In the genomic region with DNA sequence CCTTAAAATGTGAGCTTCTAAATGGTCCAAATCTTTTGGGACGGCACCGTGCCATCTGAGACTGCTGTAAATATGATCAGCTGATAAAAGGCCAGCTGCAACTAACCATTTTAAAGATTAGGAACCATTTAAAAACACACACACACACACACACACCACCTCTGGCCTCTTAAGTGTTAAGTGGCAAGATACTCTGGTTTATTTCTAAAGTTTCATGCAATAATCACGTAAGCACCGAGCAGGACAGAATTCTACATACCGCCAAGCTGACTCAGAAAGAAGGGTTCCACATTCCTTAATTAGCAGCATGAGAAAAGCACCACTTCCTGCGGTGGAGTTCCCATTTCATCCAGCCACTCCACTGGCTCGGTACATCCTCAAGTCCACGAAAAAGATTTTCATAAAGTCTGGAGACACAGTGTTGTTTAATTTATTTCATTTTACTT, we compare ENCODE assay signal across 8 cellular contexts. TPM values are rescaled to one million over a fixed set of nuclear protein-coding genes. Genes with fewer than 3 reads are reported as not detected.
DNase-seq lines count a peak whose midpoint lies in the region; ATAC-seq and TF ChIP-seq lines count a peak whose summit lies in the region.

No MANE protein-coding gene starts in this region.

- H3K4me3 Mint-ChIP-seq in activated naive CD4-positive, alpha-beta T cell treated with anti-CD3 and anti-CD28 coated beads, Interleukin-2, amount 10 ng/mL, durations not matched to agents 7 days and 5 days: no peak overlapping the region

- no peaks in the 10 kb centered on the region for H3K27me3 Mint-ChIP-seq in activated naive CD4-positive, alpha-beta T cell treated with anti-CD3 and anti-CD28 coated beads, Interleukin-2, amount 10 ng/mL, durations not matched to agents 7 days and 5 days

- no peak for TF ChIP-seq CTCF in ascending aorta (IDR thresholded peaks at IDR 0.05)
- TF ChIP-seq CTCF in liver (IDR thresholded peaks at IDR 0.05; ENCODE audit: low read depth, low read length, missing input control): no peak
- TF ChIP-seq CTCF in GM13976 (IDR thresholded peaks at IDR 0.05; ENCODE audit: borderline replicate concordance, control extremely low read depth, extremely low read depth, insufficient read depth, missing control alignments): no peak

- H3K36me3 Mint-ChIP-seq in activated naive CD4-positive, alpha-beta T cell treated with anti-CD3 and anti-CD28 coated beads, Interleukin-2, amount 10 ng/mL, durations not matched to agents 7 days and 5 days: peaks cover 16% of the 10 kb centered on the region
- peaks cover 9 to 13% of the 10 kb centered on the region in 2 donors for H3K36me3 Mint-ChIP-seq in activated naive CD4-positive, alpha-beta T cell treated with anti-CD3 and anti-CD28 coated beads, Interleukin-2, amount 50 U/mL, for 72 hours

- peaks cover 46% of the 10 kb centered on the region for H3K4me1 Mint-ChIP-seq in activated naive CD4-positive, alpha-beta T cell treated with anti-CD3 and anti-CD28 coated beads, Interleukin-2, amount 10 ng/mL, durations not matched to agents 7 days and 5 days

- H3K4me1 ChIP-seq in ascending aorta: peaks cover 0 to 13% of the 10 kb centered on the region in 2 donors
- peaks cover 0 to 3% (median 0%) of the 10 kb centered on the region in 4 donors for H3K4me1 ChIP-seq in liver (ENCODE audit: control insufficient read depth in 4 of 4, insufficient read depth in 4 of 4, low read length in 3 of 4)

- H3K27ac ChIP-seq in ascending aorta: peak overlapping the region; percentile 22 to 76
- peak overlapping the region in 1 of 2 donors; percentile 41 for H3K27ac ChIP-seq in liver (ENCODE audit: low read depth in 1 of 2, low read length in 2 of 2)

- H3K27me3 ChIP-seq in ascending aorta (no peaks in the 10 kb centered on the region), liver (ENCODE audit: control insufficient read depth in 4 of 4, insufficient read depth in 4 of 4, low read length in 3 of 4) (no peaks in the 10 kb centered on the region)

- no peaks in the 10 kb centered on the region for H3K9me3 ChIP-seq in ascending aorta
- H3K9me3 ChIP-seq in liver (ENCODE audit: control insufficient read depth in 4 of 4, low read length in 3 of 4): no peaks in the 10 kb centered on the region

- 63% methylated on average over 8 of the region's 8 CpGs for WGBS in liver

- intact Hi-C loops in ascending aorta (cut with DNase I): no loop called here

- CTCF ChIA-PET in activated naive CD4-positive, alpha-beta T cell treated with anti-CD3 and anti-CD28 coated beads, Interleukin-2, amount 10 ng/mL, durations not matched to agents 7 days and 5 days (lab: Charles Lee): interaction anchor here (1.0 to 4.8 kb wide), 4 partner anchors 10 to 235 kb away, joined by 3 to 33 read pairs (median 6); no protein-coding TSS in a partner anchor

- peak; percentile 18 to 25 for TF ChIP-seq RAD21 in liver (IDR thresholded peaks at IDR 0.05)

- no peak for ATAC-seq in activated naive CD4-positive, alpha-beta T cell treated with anti-CD3 and anti-CD28 coated beads, Interleukin-2, amount 50 U/mL, for 72 hours
- no peak for ATAC-seq in HG02938 (IDR thresholded peaks at IDR 0.05; ENCODE audit: unreplicated experiment)

- DNase-seq in activated naive CD4-positive, alpha-beta T cell treated with anti-CD3 and anti-CD28 coated beads, Interleukin-2, amount 10 ng/mL, durations not matched to agents 7 days and 5 days: no peak
- no peak for DNase-seq in activated naive CD4-positive, alpha-beta T cell treated with anti-CD3 and anti-CD28 coated beads, Interleukin-2, amount 50 U/mL, for 72 hours (ENCODE audit: low spot score in 2 of 2)
- DNase-seq in HuH-7.5 (ENCODE audit: low spot score): peak; percentile 40
- DNase-seq in ascending aorta (ENCODE audit: low spot score in 2 of 2): peak in 1 of 2 donors; percentile 75
- DNase-seq in retina: no peak
- no peak for DNase-seq in GM13976 (ENCODE audit: low spot score)

- H3K9me3 Mint-ChIP-seq in activated naive CD4-positive, alpha-beta T cell treated with anti-CD3 and anti-CD28 coated beads, Interleukin-2, amount 10 ng/mL, durations not matched to agents 7 days and 5 days: no peaks in the 10 kb centered on the region
- no peaks in the 10 kb centered on the region for H3K9me3 Mint-ChIP-seq in activated naive CD4-positive, alpha-beta T cell treated with anti-CD3 and anti-CD28 coated beads, Interleukin-2, amount 50 U/mL, for 72 hours

- in situ Hi-C loops in GM13976 (cut with MboI; ENCODE audit: low sequenced_read_pairs, unreplicated experiment): no loop called here

- peak overlapping the region; percentile 60 for H3K27ac Mint-ChIP-seq in activated naive CD4-positive, alpha-beta T cell treated with anti-CD3 and anti-CD28 coated beads, Interleukin-2, amount 10 ng/mL, durations not matched to agents 7 days and 5 days
- H3K27ac Mint-ChIP-seq in activated naive CD4-positive, alpha-beta T cell treated with anti-CD3 and anti-CD28 coated beads, Interleukin-2, amount 50 U/mL, for 72 hours: no peak overlapping the region

- no peak overlapping the region for H3K4me3 ChIP-seq in ascending aorta
- H3K4me3 ChIP-seq in liver (ENCODE audit: low read depth in 1 of 3, low read length in 3 of 3): no peak overlapping the region

- no peak overlapping the region for H3K9ac ChIP-seq in liver (ENCODE audit: low read depth in 1 of 2, low read length in 2 of 2)

- H3K36me3 ChIP-seq in ascending aorta (no peaks in the 10 kb centered on the region), liver (ENCODE audit: control insufficient read depth in 4 of 4, insufficient read depth in 3 of 4, low read depth in 1 of 4, low read length in 3 of 4) (no peaks in the 10 kb centered on the region)

TF ChIP-seq in liver, 16 proteins besides CTCF, POLR2A, EP300 and RAD21:
- TF ChIP-seq RXRA (IDR thresholded peaks at IDR 0.05) (no peak), EGR1 (IDR thresholded peaks at IDR 0.05; ENCODE audit: low read depth in 2 of 2) (no peak), TAF1 (conservative IDR thresholded peaks at IDR 0.05) (no peak), HNF4G (IDR thresholded peaks at IDR 0.05) (no peak), FOXA2 (IDR thresholded peaks at IDR 0.05) (no peak), FOXA1 (IDR thresholded peaks at IDR 0.05) (no peak), GABPA (IDR thresholded peaks at IDR 0.05 in 1 of 2, conservative IDR thresholded peaks at IDR 0.05 in 1 of 2) (no peak), JUND (IDR thresholded peaks at IDR 0.05) (peak; percentile 45 to 51), SP1 (IDR thresholded peaks at IDR 0.05) (peak; percentile 13), NR2F2 (IDR thresholded peaks at IDR 0.05) (peak; percentile 70), YY1 (IDR thresholded peaks at IDR 0.05) (peak; percentile 12), HNF4A (conservative IDR thresholded peaks at IDR 0.05) (no peak)
- TF ChIP-seq, protein P1, sequence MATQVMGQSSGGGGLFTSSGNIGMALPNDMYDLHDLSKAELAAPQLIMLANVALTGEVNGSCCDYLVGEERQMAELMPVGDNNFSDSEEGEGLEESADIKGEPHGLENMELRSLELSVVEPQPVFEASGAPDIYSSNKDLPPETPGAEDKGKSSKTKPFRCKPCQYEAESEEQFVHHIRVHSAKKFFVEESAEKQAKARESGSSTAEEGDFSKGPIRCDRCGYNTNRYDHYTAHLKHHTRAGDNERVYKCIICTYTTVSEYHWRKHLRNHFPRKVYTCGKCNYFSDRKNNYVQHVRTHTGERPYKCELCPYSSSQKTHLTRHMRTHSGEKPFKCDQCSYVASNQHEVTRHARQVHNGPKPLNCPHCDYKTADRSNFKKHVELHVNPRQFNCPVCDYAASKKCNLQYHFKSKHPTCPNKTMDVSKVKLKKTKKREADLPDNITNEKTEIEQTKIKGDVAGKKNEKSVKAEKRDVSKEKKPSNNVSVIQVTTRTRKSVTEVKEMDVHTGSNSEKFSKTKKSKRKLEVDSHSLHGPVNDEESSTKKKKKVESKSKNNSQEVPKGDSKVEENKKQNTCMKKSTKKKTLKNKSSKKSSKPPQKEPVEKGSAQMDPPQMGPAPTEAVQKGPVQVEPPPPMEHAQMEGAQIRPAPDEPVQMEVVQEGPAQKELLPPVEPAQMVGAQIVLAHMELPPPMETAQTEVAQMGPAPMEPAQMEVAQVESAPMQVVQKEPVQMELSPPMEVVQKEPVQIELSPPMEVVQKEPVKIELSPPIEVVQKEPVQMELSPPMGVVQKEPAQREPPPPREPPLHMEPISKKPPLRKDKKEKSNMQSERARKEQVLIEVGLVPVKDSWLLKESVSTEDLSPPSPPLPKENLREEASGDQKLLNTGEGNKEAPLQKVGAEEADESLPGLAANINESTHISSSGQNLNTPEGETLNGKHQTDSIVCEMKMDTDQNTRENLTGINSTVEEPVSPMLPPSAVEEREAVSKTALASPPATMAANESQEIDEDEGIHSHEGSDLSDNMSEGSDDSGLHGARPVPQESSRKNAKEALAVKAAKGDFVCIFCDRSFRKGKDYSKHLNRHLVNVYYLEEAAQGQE (IDR thresholded peaks at IDR 0.05): peak; percentile 33
- TF ChIP-seq, protein P2, sequence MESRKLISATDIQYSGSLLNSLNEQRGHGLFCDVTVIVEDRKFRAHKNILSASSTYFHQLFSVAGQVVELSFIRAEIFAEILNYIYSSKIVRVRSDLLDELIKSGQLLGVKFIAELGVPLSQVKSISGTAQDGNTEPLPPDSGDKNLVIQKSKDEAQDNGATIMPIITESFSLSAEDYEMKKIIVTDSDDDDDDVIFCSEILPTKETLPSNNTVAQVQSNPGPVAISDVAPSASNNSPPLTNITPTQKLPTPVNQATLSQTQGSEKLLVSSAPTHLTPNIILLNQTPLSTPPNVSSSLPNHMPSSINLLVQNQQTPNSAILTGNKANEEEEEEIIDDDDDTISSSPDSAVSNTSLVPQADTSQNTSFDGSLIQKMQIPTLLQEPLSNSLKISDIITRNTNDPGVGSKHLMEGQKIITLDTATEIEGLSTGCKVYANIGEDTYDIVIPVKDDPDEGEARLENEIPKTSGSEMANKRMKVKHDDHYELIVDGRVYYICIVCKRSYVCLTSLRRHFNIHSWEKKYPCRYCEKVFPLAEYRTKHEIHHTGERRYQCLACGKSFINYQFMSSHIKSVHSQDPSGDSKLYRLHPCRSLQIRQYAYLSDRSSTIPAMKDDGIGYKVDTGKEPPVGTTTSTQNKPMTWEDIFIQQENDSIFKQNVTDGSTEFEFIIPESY (IDR thresholded peaks at IDR 0.05): no peak
- TF ChIP-seq, protein P3, sequence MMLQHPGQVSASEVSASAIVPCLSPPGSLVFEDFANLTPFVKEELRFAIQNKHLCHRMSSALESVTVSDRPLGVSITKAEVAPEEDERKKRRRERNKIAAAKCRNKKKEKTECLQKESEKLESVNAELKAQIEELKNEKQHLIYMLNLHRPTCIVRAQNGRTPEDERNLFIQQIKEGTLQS (IDR thresholded peaks at IDR 0.05): no peak
- TF ChIP-seq, protein P4, sequence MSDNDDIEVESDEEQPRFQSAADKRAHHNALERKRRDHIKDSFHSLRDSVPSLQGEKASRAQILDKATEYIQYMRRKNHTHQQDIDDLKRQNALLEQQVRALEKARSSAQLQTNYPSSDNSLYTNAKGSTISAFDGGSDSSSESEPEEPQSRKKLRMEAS (IDR thresholded peaks at IDR 0.05): no peak
TF ChIP-seq in liver: peak in this region for 5.

RNA-seq across cellular contexts. Expression of a gene that starts 17.8 kb away (rescaled TPM):
- total RNA-seq in activated naive CD4-positive, alpha-beta T cell treated with anti-CD3 and anti-CD28 coated beads, Interleukin-2, amount 50 U/mL, for 72 hours: 10 to 100 TPM; 58.6 to 62.0 TPM
- total RNA-seq in ascending aorta (8.9 TPM), liver (10 to 100 TPM; 14.9 to 16.3 TPM)
- 1 to 10 TPM; 4.2 to 7.6 TPM for polyA plus RNA-seq in liver
